In genomic region chr14:96410119-96410518, GRCh38 we compare ENCODE assay signal across 31 cellular contexts.
"Had no signal": no experiment of that assay in that cellular context is flagged by ENCODE, and none has a peak within 500 bp of the region (broad histone marks: within the 10 kb centered on the region; RNA-seq: fewer than 3 reads in every experiment).

No MANE protein-coding gene starts in this region.

- H3K27me3 ChIP-seq: adrenal gland, body of pancreas had no signal

- DNase-seq: activated CD4-positive, alpha-beta memory T cell treated with anti-CD3 and anti-CD28 coated beads, Interleukin-2, amount 10 ng/mL, durations not matched to agents 7 days and 5 days; activated CD4-positive, alpha-beta T cell treated with anti-CD3 and anti-CD28 coated beads for 36 hours; activated CD4-positive, alpha-beta T cell treated with anti-CD3 and anti-CD28 coated beads, Interleukin-2, amount 50 U/mL, for 1 hour; activated naive CD4-positive, alpha-beta T cell treated with anti-CD3 and anti-CD28 coated beads, Interleukin-2, amount 50 U/mL, for 16 hours; activated naive CD8-positive, alpha-beta T cell treated with anti-CD3 and anti-CD28 coated beads, Interleukin-2, amount 10 ng/mL, durations not matched to agents 7 days and 5 days; activated T-cell treated with anti-CD3 and anti-CD28 coated beads for 4 hours; activated T-cell treated with anti-CD3 and anti-CD28 coated beads, Interleukin-2, amount 50 U/mL, for 72 hours; anterior cingulate cortex; central memory CD4-positive, alpha-beta T cell; Kasumi-1; KBM-7; NCI-H1092 treated with DMSO at 0.1 percent for 48 hours; NCI-H1417 treated with DMSO at 0.1 percent for 48 hours; NCI-H1694; NCI-H2029; NCI-H2107; NCI-H510A treated with DMSO at 0.1 percent for 48 hours; NCI-H69; NK-92 treated with Interleukin-12 subunit alpha and Interleukin-12 subunit beta, amount 100 ng/mL, for 24 hours; OCI-M1; RPMI8226; T-cell; T-helper 2 cell; T1000; WERI-Rb-1 had no signal

- ATAC-seq: activated CD4-positive, alpha-beta T cell treated with anti-CD3 and anti-CD28 coated beads for 36 hours; activated T-cell treated with anti-CD3 and anti-CD28 coated beads, Interleukin-2, amount 50 U/mL, for 72 hours; body of pancreas; Right ventricle myocardium inferior; T-cell had no signal

- H3K4me3 ChIP-seq: adrenal gland, body of pancreas, SK-N-MC had no signal

- H3K4me1 ChIP-seq: body of pancreas had no signal

- H3K9me3 ChIP-seq: adrenal gland, body of pancreas had no signal

- FAIRE-seq: bronchial epithelial cell, TTC549 had no signal

- H3K36me3 ChIP-seq: adrenal gland, WERI-Rb-1 had no signal

- H3K27ac ChIP-seq: body of pancreas, SK-N-MC, WERI-Rb-1 had no signal
